Comparison of ENCODE assay signal across 1 cellular context in the genomic region with DNA sequence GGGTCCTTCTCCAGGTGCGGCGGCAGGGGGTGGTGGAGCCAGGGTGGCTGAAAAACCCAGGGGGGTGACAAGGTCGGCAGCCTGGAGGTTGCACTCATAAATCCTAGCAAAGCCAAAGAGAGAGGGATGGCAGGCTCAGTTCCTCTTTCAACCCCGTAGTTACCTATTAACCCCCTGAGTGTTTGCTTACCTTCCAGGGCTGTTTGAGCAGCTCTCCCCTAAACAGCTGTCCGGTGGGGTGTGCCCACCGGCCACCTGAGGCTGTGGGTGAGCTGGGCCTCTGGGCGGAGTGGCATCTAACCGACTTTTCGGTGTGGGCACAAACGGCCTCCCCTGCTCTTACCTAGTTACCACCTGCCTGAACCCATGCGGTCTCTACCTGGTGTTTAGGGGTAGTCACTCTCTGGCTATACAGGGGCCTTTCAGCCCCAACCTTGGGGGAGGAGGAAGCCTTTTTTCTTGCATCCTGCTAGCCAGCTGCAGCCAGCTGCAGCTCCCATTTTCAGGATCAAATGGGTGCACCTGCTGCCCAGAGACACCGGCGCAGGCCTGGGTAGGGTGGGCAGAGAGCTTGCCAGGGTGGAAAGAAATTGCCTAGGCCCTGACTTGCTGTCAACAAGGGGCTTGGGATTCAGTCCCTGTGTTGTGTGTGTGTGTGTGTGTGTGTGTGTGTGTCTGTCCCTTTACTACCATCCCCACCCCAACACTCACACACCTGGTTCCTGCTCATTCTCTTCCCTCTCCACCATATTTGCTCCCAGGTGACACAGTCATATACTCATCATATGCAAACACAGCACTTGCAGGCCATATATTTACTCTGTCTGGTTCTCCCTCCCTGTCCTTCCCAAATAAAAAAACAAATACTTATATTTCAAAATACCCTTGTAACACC.
A peak's percentile ranks its signal among the peaks of the same experiment; 100 is the strongest.
TF ChIP-seq lines count a peak whose summit lies in the region.

No MANE protein-coding gene starts in this region.

TF ChIP-seq in HepG2, 621 proteins besides CTCF, POLR2A, EP300 and RAD21 (continued from another document and continues in another):
- TF ChIP-seq, protein P1, sequence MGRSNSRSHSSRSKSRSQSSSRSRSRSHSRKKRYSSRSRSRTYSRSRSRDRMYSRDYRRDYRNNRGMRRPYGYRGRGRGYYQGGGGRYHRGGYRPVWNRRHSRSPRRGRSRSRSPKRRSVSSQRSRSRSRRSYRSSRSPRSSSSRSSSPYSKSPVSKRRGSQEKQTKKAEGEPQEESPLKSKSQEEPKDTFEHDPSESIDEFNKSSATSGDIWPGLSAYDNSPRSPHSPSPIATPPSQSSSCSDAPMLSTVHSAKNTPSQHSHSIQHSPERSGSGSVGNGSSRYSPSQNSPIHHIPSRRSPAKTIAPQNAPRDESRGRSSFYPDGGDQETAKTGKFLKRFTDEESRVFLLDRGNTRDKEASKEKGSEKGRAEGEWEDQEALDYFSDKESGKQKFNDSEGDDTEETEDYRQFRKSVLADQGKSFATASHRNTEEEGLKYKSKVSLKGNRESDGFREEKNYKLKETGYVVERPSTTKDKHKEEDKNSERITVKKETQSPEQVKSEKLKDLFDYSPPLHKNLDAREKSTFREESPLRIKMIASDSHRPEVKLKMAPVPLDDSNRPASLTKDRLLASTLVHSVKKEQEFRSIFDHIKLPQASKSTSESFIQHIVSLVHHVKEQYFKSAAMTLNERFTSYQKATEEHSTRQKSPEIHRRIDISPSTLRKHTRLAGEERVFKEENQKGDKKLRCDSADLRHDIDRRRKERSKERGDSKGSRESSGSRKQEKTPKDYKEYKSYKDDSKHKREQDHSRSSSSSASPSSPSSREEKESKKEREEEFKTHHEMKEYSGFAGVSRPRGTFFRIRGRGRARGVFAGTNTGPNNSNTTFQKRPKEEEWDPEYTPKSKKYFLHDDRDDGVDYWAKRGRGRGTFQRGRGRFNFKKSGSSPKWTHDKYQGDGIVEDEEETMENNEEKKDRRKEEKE (IDR thresholded peaks at IDR 0.05) = no peak
- TF ChIP-seq, protein P2, sequence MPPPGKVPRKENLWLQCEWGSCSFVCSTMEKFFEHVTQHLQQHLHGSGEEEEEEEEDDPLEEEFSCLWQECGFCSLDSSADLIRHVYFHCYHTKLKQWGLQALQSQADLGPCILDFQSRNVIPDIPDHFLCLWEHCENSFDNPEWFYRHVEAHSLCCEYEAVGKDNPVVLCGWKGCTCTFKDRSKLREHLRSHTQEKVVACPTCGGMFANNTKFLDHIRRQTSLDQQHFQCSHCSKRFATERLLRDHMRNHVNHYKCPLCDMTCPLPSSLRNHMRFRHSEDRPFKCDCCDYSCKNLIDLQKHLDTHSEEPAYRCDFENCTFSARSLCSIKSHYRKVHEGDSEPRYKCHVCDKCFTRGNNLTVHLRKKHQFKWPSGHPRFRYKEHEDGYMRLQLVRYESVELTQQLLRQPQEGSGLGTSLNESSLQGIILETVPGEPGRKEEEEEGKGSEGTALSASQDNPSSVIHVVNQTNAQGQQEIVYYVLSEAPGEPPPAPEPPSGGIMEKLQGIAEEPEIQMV (CRISPR knock-in tag; IDR thresholded peaks at IDR 0.05; ENCODE audit: low read depth) = no peak
- no peak for TF ChIP-seq NR1H2 (CRISPR knock-in tag; IDR thresholded peaks at IDR 0.05; ENCODE audit: borderline replicate concordance, low read depth)
- TF ChIP-seq HNRNPUL1 (IDR thresholded peaks at IDR 0.05; ENCODE audit: low read depth, low read length) = no peak
- no peak for TF ChIP-seq SNAPC2 (CRISPR knock-in tag; IDR thresholded peaks at IDR 0.05)
- no peak for TF ChIP-seq ZNF10 (CRISPR knock-in tag; IDR thresholded peaks at IDR 0.05; ENCODE audit: borderline replicate concordance, low read depth)
- TF ChIP-seq NCOA1 (CRISPR knock-in tag; IDR thresholded peaks at IDR 0.05) = no peak
- no peak for TF ChIP-seq NRL (CRISPR knock-in tag; IDR thresholded peaks at IDR 0.05; ENCODE audit: borderline replicate concordance)
- no peak for TF ChIP-seq CAMTA2 (CRISPR knock-in tag; IDR thresholded peaks at IDR 0.05; ENCODE audit: borderline replicate concordance)
- TF ChIP-seq ZNF260 (CRISPR knock-in tag; IDR thresholded peaks at IDR 0.05; ENCODE audit: borderline replicate concordance, low read depth) = no peak
- no peak for TF ChIP-seq ARHGAP35 (CRISPR knock-in tag; IDR thresholded peaks at IDR 0.05; ENCODE audit: borderline replicate concordance)
- TF ChIP-seq ZNF564 (CRISPR knock-in tag; IDR thresholded peaks at IDR 0.05) = no peak
- no peak for TF ChIP-seq PHF5A (CRISPR knock-in tag; IDR thresholded peaks at IDR 0.05; ENCODE audit: low read depth, unreplicated experiment)
- TF ChIP-seq SIN3A (IDR thresholded peaks at IDR 0.05; ENCODE audit: borderline replicate concordance, low read depth, low read length) = peak; percentile 51; the same call in 1 of the 2 replicates
- TF ChIP-seq, protein P3, sequence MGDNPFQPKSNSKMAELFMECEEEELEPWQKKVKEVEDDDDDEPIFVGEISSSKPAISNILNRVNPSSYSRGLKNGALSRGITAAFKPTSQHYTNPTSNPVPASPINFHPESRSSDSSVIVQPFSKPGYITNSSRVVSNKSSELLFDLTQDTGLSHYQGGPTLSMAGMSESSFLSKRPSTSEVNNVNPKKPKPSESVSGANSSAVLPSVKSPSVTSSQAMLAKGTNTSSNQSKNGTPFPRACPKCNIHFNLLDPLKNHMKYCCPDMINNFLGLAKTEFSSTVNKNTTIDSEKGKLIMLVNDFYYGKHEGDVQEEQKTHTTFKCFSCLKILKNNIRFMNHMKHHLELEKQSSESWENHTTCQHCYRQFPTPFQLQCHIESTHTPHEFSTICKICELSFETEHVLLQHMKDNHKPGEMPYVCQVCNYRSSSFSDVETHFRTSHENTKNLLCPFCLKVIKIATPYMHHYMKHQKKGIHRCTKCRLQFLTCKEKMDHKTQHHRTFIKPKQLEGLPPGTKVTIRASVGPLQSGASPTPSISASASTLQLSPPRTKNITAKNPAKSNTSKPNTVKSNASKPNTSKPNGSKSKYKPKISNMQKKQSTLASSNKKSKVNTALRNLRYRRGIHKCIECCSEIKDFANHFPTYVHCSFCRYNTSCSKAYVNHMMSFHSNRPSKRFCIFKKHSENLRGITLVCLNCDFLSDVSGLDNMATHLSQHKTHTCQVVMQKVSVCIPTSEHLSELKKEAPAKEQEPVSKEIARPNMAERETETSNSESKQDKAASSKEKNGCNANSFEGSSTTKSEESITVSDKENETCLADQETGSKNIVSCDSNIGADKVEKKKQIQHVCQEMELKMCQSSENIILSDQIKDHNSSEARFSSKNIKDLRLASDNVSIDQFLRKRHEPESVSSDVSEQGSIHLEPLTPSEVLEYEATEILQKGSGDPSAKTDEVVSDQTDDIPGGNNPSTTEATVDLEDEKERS (CRISPR knock-in tag; IDR thresholded peaks at IDR 0.05) = no peak
- no peak for TF ChIP-seq ZNF672 (CRISPR knock-in tag; IDR thresholded peaks at IDR 0.05)
- TF ChIP-seq, protein P4, sequence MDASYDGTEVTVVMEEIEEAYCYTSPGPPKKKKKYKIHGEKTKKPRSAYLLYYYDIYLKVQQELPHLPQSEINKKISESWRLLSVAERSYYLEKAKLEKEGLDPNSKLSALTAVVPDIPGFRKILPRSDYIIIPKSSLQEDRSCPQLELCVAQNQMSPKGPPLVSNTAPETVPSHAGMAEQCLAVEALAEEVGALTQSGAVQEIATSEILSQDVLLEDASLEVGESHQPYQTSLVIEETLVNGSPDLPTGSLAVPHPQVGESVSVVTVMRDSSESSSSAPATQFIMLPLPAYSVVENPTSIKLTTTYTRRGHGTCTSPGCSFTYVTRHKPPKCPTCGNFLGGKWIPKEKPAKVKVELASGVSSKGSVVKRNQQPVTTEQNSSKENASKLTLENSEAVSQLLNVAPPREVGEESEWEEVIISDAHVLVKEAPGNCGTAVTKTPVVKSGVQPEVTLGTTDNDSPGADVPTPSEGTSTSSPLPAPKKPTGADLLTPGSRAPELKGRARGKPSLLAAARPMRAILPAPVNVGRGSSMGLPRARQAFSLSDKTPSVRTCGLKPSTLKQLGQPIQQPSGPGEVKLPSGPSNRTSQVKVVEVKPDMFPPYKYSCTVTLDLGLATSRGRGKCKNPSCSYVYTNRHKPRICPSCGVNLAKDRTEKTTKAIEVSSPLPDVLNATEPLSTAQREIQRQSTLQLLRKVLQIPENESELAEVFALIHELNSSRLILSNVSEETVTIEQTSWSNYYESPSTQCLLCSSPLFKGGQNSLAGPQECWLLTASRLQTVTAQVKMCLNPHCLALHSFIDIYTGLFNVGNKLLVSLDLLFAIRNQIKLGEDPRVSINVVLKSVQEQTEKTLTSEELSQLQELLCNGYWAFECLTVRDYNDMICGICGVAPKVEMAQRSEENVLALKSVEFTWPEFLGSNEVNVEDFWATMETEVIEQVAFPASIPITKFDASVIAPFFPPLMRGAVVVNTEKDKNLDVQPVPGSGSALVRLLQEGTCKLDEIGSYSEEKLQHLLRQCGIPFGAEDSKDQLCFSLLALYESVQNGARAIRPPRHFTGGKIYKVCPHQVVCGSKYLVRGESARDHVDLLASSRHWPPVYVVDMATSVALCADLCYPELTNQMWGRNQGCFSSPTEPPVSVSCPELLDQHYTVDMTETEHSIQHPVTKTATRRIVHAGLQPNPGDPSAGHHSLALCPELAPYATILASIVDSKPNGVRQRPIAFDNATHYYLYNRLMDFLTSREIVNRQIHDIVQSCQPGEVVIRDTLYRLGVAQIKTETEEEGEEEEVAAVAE (CRISPR knock-in tag; IDR thresholded peaks at IDR 0.05; ENCODE audit: borderline replicate concordance) = no peak
- TF ChIP-seq, protein P5, sequence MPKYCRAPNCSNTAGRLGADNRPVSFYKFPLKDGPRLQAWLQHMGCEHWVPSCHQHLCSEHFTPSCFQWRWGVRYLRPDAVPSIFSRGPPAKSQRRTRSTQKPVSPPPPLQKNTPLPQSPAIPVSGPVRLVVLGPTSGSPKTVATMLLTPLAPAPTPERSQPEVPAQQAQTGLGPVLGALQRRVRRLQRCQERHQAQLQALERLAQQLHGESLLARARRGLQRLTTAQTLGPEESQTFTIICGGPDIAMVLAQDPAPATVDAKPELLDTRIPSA (CRISPR knock-in tag; IDR thresholded peaks at IDR 0.05; ENCODE audit: borderline replicate concordance) = no peak
- TF ChIP-seq, protein P6, sequence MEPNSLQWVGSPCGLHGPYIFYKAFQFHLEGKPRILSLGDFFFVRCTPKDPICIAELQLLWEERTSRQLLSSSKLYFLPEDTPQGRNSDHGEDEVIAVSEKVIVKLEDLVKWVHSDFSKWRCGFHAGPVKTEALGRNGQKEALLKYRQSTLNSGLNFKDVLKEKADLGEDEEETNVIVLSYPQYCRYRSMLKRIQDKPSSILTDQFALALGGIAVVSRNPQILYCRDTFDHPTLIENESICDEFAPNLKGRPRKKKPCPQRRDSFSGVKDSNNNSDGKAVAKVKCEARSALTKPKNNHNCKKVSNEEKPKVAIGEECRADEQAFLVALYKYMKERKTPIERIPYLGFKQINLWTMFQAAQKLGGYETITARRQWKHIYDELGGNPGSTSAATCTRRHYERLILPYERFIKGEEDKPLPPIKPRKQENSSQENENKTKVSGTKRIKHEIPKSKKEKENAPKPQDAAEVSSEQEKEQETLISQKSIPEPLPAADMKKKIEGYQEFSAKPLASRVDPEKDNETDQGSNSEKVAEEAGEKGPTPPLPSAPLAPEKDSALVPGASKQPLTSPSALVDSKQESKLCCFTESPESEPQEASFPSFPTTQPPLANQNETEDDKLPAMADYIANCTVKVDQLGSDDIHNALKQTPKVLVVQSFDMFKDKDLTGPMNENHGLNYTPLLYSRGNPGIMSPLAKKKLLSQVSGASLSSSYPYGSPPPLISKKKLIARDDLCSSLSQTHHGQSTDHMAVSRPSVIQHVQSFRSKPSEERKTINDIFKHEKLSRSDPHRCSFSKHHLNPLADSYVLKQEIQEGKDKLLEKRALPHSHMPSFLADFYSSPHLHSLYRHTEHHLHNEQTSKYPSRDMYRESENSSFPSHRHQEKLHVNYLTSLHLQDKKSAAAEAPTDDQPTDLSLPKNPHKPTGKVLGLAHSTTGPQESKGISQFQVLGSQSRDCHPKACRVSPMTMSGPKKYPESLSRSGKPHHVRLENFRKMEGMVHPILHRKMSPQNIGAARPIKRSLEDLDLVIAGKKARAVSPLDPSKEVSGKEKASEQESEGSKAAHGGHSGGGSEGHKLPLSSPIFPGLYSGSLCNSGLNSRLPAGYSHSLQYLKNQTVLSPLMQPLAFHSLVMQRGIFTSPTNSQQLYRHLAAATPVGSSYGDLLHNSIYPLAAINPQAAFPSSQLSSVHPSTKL (CRISPR knock-in tag; IDR thresholded peaks at IDR 0.05) = peak; percentile 39; the same call in 1 of the 2 replicates
- TF ChIP-seq, protein P7, sequence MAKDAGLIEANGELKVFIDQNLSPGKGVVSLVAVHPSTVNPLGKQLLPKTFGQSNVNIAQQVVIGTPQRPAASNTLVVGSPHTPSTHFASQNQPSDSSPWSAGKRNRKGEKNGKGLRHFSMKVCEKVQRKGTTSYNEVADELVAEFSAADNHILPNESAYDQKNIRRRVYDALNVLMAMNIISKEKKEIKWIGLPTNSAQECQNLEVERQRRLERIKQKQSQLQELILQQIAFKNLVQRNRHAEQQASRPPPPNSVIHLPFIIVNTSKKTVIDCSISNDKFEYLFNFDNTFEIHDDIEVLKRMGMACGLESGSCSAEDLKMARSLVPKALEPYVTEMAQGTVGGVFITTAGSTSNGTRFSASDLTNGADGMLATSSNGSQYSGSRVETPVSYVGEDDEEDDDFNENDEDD (CRISPR knock-in tag; IDR thresholded peaks at IDR 0.05; ENCODE audit: borderline replicate concordance) = no peak
- 0 out of 2 replicates have a peak, but pooled peaks have one; percentile 33 for TF ChIP-seq SNAI1 (CRISPR knock-in tag; IDR thresholded peaks at IDR 0.05; ENCODE audit: borderline replicate concordance)
- no peak for TF ChIP-seq KLF16 (CRISPR knock-in tag; IDR thresholded peaks at IDR 0.05)
- TF ChIP-seq, protein P8, sequence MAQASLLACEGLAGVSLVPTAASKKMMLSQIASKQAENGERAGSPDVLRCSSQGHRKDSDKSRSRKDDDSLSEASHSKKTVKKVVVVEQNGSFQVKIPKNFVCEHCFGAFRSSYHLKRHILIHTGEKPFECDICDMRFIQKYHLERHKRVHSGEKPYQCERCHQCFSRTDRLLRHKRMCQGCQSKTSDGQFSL (CRISPR knock-in tag; IDR thresholded peaks at IDR 0.05) = no peak
- no peak for TF ChIP-seq ZNF20 (CRISPR knock-in tag; IDR thresholded peaks at IDR 0.05)
- no peak for TF ChIP-seq SSRP1 (CRISPR knock-in tag; IDR thresholded peaks at IDR 0.05)
- TF ChIP-seq NFE2L1 (CRISPR knock-in tag; IDR thresholded peaks at IDR 0.05; ENCODE audit: borderline replicate concordance) = no peak
- 0 out of 2 replicates have a peak, but pooled peaks have one; percentile 13 for TF ChIP-seq MTF2 (CRISPR knock-in tag; IDR thresholded peaks at IDR 0.05; ENCODE audit: borderline replicate concordance)
- no peak for TF ChIP-seq TAF1 (CRISPR knock-in tag; IDR thresholded peaks at IDR 0.05)
- TF ChIP-seq ZNF235 (CRISPR knock-in tag; IDR thresholded peaks at IDR 0.05; ENCODE audit: borderline replicate concordance) = no peak
- TF ChIP-seq CBX2 (IDR thresholded peaks at IDR 0.05; ENCODE audit: low read depth, low read length) = no peak
- TF ChIP-seq CBX2 (CRISPR knock-in tag; IDR thresholded peaks at IDR 0.05; ENCODE audit: low read depth) = no peak
- TF ChIP-seq, protein P9, sequence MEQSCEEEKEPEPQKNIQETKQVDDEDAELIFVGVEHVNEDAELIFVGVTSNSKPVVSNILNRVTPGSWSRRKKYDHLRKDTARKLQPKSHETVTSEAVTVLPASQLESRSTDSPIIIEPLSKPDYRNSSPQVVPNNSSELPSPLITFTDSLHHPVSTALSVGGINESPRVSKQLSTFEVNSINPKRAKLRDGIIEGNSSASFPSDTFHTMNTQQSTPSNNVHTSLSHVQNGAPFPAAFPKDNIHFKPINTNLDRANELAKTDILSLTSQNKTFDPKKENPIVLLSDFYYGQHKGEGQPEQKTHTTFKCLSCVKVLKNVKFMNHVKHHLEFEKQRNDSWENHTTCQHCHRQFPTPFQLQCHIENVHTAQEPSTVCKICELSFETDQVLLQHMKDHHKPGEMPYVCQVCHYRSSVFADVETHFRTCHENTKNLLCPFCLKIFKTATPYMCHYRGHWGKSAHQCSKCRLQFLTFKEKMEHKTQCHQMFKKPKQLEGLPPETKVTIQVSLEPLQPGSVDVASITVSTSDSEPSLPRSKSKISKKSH (CRISPR knock-in tag; IDR thresholded peaks at IDR 0.05; ENCODE audit: borderline replicate concordance) = no peak
- no peak for TF ChIP-seq ZNF713 (CRISPR knock-in tag; IDR thresholded peaks at IDR 0.05)
- no peak for TF ChIP-seq ZNF44 (CRISPR knock-in tag; IDR thresholded peaks at IDR 0.05)
- no peak for TF ChIP-seq TEAD2 (CRISPR knock-in tag; IDR thresholded peaks at IDR 0.05)
